Comparison of ENCODE assay signal across 1 cellular context in genomic region chr5:73623929-73624404, GRCh38.
TF ChIP-seq lines count a peak whose summit lies in the region.

No MANE protein-coding gene starts in this region.

TF ChIP-seq in HepG2, 621 proteins besides CTCF, POLR2A, EP300 and RAD21 (continued from another document and continues in another):
- TF ChIP-seq ZBTB10 (CRISPR knock-in tag; IDR thresholded peaks at IDR 0.05; ENCODE audit: borderline replicate concordance) (peak; percentile 34; the same call in 1 of the 2 replicates), ZNF124 (CRISPR knock-in tag; IDR thresholded peaks at IDR 0.05) (no peak), AHR (CRISPR knock-in tag; IDR thresholded peaks at IDR 0.05) (no peak), ZNF878 (CRISPR knock-in tag; IDR thresholded peaks at IDR 0.05) (peak; percentile 86; the same call in 1 of the 2 replicates), ZNF709 (CRISPR knock-in tag; IDR thresholded peaks at IDR 0.05) (no peak), ZNF326 (CRISPR knock-in tag; IDR thresholded peaks at IDR 0.05; ENCODE audit: borderline replicate concordance) (no peak), SNAPC4 (CRISPR knock-in tag; IDR thresholded peaks at IDR 0.05) (peak; percentile 78), ZBTB2 (CRISPR knock-in tag; IDR thresholded peaks at IDR 0.05; ENCODE audit: low read depth) (no peak), FOXO1 (CRISPR knock-in tag; IDR thresholded peaks at IDR 0.05) (peak; percentile 93), ZNF275 (CRISPR knock-in tag; IDR thresholded peaks at IDR 0.05; ENCODE audit: borderline replicate concordance) (peak; percentile 85; the same call in 1 of the 2 replicates), MAF1 (CRISPR knock-in tag; IDR thresholded peaks at IDR 0.05; ENCODE audit: borderline replicate concordance) (no peak), CREB3 (CRISPR knock-in tag; IDR thresholded peaks at IDR 0.05) (no peak), FOXM1 (CRISPR knock-in tag; IDR thresholded peaks at IDR 0.05) (no peak), ZNF496 (CRISPR knock-in tag; IDR thresholded peaks at IDR 0.05; ENCODE audit: insufficient replicate concordance) (no peak), NR2F2 (IDR thresholded peaks at IDR 0.05; ENCODE audit: borderline replicate concordance, low read depth) (peak; percentile 96), PHF5A (CRISPR knock-in tag; IDR thresholded peaks at IDR 0.05; ENCODE audit: low read depth, unreplicated experiment) (peak; percentile 84), ARNTL (CRISPR knock-in tag; IDR thresholded peaks at IDR 0.05) (peak; percentile 68), CHD4 (IDR thresholded peaks at IDR 0.05; ENCODE audit: borderline replicate concordance, low read length) (no peak; the same call in 1 of the 2 replicates), TFAP4 (IDR thresholded peaks at IDR 0.05; ENCODE audit: borderline replicate concordance, low read depth) (peak; percentile 85), YEATS4 (CRISPR knock-in tag; IDR thresholded peaks at IDR 0.05; ENCODE audit: borderline replicate concordance) (peak; percentile 72; the same call in 1 of the 2 replicates), NCOA2 (CRISPR knock-in tag; IDR thresholded peaks at IDR 0.05) (peak; percentile 98), FIP1L1 (IDR thresholded peaks at IDR 0.05; ENCODE audit: borderline replicate concordance, insufficient read depth, low read depth, low read length) (no peak), ZNF121 (CRISPR knock-in tag; IDR thresholded peaks at IDR 0.05) (no peak; the same call in 1 of the 2 replicates), ZNF629 (CRISPR knock-in tag; conservative IDR thresholded peaks at IDR 0.05) (peak; percentile 55), ZBTB1 (CRISPR knock-in tag; IDR thresholded peaks at IDR 0.05; ENCODE audit: borderline replicate concordance) (no peak), SRSF1 (optimal IDR thresholded peaks at IDR 0.05; ENCODE audit: low read depth, low read length) (no peak), ZNF337 (CRISPR knock-in tag; IDR thresholded peaks at IDR 0.05; ENCODE audit: borderline replicate concordance, low read depth) (peak; percentile 77; the same call in 1 of the 2 replicates), HMG20B (CRISPR knock-in tag; conservative IDR thresholded peaks at IDR 0.05) (peak; percentile 93), PAF1 (CRISPR knock-in tag; IDR thresholded peaks at IDR 0.05) (no peak), ZNF451 (CRISPR knock-in tag; IDR thresholded peaks at IDR 0.05) (no peak), NR2F1 (CRISPR knock-in tag; IDR thresholded peaks at IDR 0.05) (peak in 1 of 2 experiments; percentile 78; a peak in 2 of 4 replicates), ZNF800 (CRISPR knock-in tag; IDR thresholded peaks at IDR 0.05) (0 out of 2 replicates have a peak, but pooled peaks have one; percentile 51), ZFP1 (CRISPR knock-in tag; IDR thresholded peaks at IDR 0.05) (peak; percentile 90), ZSCAN12 (CRISPR knock-in tag; IDR thresholded peaks at IDR 0.05) (0 out of 2 replicates have a peak, but pooled peaks have one; percentile 78), ZNF781 (CRISPR knock-in tag; IDR thresholded peaks at IDR 0.05; ENCODE audit: borderline replicate concordance, not compliant biosample characterization) (no peak), ZNF17 (CRISPR knock-in tag; IDR thresholded peaks at IDR 0.05) (no peak), JUND (CRISPR knock-in tag; IDR thresholded peaks at IDR 0.05) (0 out of 2 replicates have a peak, but pooled peaks have one; percentile 51), JUNB (CRISPR knock-in tag; IDR thresholded peaks at IDR 0.05; ENCODE audit: borderline replicate concordance) (peak; percentile 30; the same call in 1 of the 2 replicates), ZNF615 (CRISPR knock-in tag; IDR thresholded peaks at IDR 0.05; ENCODE audit: borderline replicate concordance) (no peak), SIX4 (CRISPR knock-in tag; IDR thresholded peaks at IDR 0.05) (peak; percentile 79), BRD4 (CRISPR knock-in tag; IDR thresholded peaks at IDR 0.05) (no peak), ZSCAN5A (CRISPR knock-in tag; IDR thresholded peaks at IDR 0.05; ENCODE audit: borderline replicate concordance) (no peak), NCOA5 (CRISPR knock-in tag; IDR thresholded peaks at IDR 0.05) (no peak), AKAP8 (CRISPR knock-in tag; IDR thresholded peaks at IDR 0.05) (no peak), MAFG (CRISPR knock-in tag; IDR thresholded peaks at IDR 0.05) (no peak), FOSL2 (CRISPR knock-in tag; IDR thresholded peaks at IDR 0.05) (peak; percentile 81), IRF1 (CRISPR knock-in tag; IDR thresholded peaks at IDR 0.05; ENCODE audit: low read depth) (no peak), ZNF549 (CRISPR knock-in tag; IDR thresholded peaks at IDR 0.05) (no peak)
